In genomic region chr17:30808785-30809286, GRCh38 we compare ENCODE assay signal across 9 cellular contexts. TPM values are rescaled to one million over a fixed set of nuclear protein-coding genes. Genes with fewer than 3 reads are reported as not detected.
DNase-seq lines count a peak whose midpoint lies in the region; ATAC-seq and TF ChIP-seq lines count a peak whose summit lies in the region.
"Had no signal": no experiment of that assay in that cellular context is flagged by ENCODE, and none has a peak within 500 bp of the region (broad histone marks: within the 10 kb centered on the region; RNA-seq: fewer than 3 reads in every experiment).

No MANE protein-coding gene starts in this region.

- DNase-seq in activated T-helper 2 cell treated with anti-CD3 and anti-CD28 coated beads, Interferon-gamma antibody, Interleukin-2, Interleukin-4, amounts not matched to agents 10 μg/mL and 5 μg/mL and 100 μg/mL, durations not matched to agents 14 hours and 24 hours and 36 hours (ENCODE audit: low spot score), result peak; percentile 46
- DNase-seq in stimulated activated effector memory CD8-positive, alpha-beta T cell treated with anti-CD3 and anti-CD28 coated beads, Interleukin-12 subunit alpha, Interleukin-12 subunit beta, amount 100 ng/mL, for 72 hours (ENCODE audit: low spot score in 2 of 2), result no peak
- no peak for DNase-seq in NCI-H128 (lab: John Stamatoyannopoulos, UW; ENCODE audit: unreplicated experiment)
- DNase-seq in WERI-Rb-1, result no peak

- peak overlapping the region; percentile 82 for H3K4me2 ChIP-seq in BLaER1

- no peak for TF ChIP-seq CTCF in WERI-Rb-1 (IDR thresholded peaks at IDR 0.05; ENCODE audit: low read depth, low read length)

- H3K4me3 ChIP-seq in BLaER1 (peak overlapping the region; percentile 46), WERI-Rb-1 (ENCODE audit: low read depth, low read length) (no peak overlapping the region)

- peak overlapping the region; percentile 94 for H3K27ac Mint-ChIP-seq in activated T-helper 2 cell treated with anti-CD3 and anti-CD28 coated beads, Interferon-gamma antibody, Interleukin-2, Interleukin-4, amounts not matched to agents 10 μg/mL and 5 μg/mL and 100 μg/mL, durations not matched to agents 14 hours and 24 hours and 36 hours
- H3K27ac Mint-ChIP-seq in stimulated activated effector memory CD8-positive, alpha-beta T cell treated with anti-CD3 and anti-CD28 coated beads, Interleukin-12 subunit alpha, Interleukin-12 subunit beta, amount 100 ng/mL, for 72 hours, result peak overlapping the region; percentile 93

- H3K27ac ChIP-seq in BLaER1, result peak overlapping the region; percentile 85
- no peak overlapping the region for H3K27ac ChIP-seq in WERI-Rb-1

- H3K9me3 ChIP-seq in BLaER1 (0 out of 2 replicates have a peak, but pooled peaks cover under 1% of the 10 kb centered on the region), WERI-Rb-1 (ENCODE audit: severe bottlenecking) (no peaks in the 10 kb centered on the region)

- H3K9ac ChIP-seq in BLaER1, result peak overlapping the region; percentile 63

- ATAC-seq in GM19328 (IDR thresholded peaks at IDR 0.05; ENCODE audit: unreplicated experiment) (peak; percentile 73), HG03521 (IDR thresholded peaks at IDR 0.05; ENCODE audit: unreplicated experiment) (peak; percentile 71), HG02970 (IDR thresholded peaks at IDR 0.05; ENCODE audit: low FRiP score, unreplicated experiment) (no peak)
- ATAC-seq in stimulated activated effector memory CD8-positive, alpha-beta T cell treated with anti-CD3 and anti-CD28 coated beads, Interleukin-12 subunit alpha, Interleukin-12 subunit beta, amount 100 ng/mL, for 72 hours, result peak; percentile 83

- H3K36me3 Mint-ChIP-seq in activated T-helper 2 cell treated with anti-CD3 and anti-CD28 coated beads, Interferon-gamma antibody, Interleukin-2, Interleukin-4, amounts not matched to agents 10 μg/mL and 5 μg/mL and 100 μg/mL, durations not matched to agents 14 hours and 24 hours and 36 hours (ENCODE audit: low read depth), result peaks cover 32% of the 10 kb centered on the region
- peaks cover 52% of the 10 kb centered on the region for H3K36me3 Mint-ChIP-seq in stimulated activated effector memory CD8-positive, alpha-beta T cell treated with anti-CD3 and anti-CD28 coated beads, Interleukin-12 subunit alpha, Interleukin-12 subunit beta, amount 100 ng/mL, for 72 hours

- H3K4me1 Mint-ChIP-seq in activated T-helper 2 cell treated with anti-CD3 and anti-CD28 coated beads, Interferon-gamma antibody, Interleukin-2, Interleukin-4, amounts not matched to agents 10 μg/mL and 5 μg/mL and 100 μg/mL, durations not matched to agents 14 hours and 24 hours and 36 hours (ENCODE audit: low read depth), result peaks cover 47% of the 10 kb centered on the region
- H3K4me1 Mint-ChIP-seq in stimulated activated effector memory CD8-positive, alpha-beta T cell treated with anti-CD3 and anti-CD28 coated beads, Interleukin-12 subunit alpha, Interleukin-12 subunit beta, amount 100 ng/mL, for 72 hours, result peaks cover 47% of the 10 kb centered on the region
- H3K4me1 Mint-ChIP-seq: nephron had no signal

- peaks cover 69% of the 10 kb centered on the region for H3K4me1 ChIP-seq in BLaER1

- H3K27me3 ChIP-seq in BLaER1 (no peaks in the 10 kb centered on the region), WERI-Rb-1 (ENCODE audit: insufficient read depth, low read depth, severe bottlenecking) (no peaks in the 10 kb centered on the region)

- intact Hi-C loops in activated T-helper 2 cell treated with anti-CD3 and anti-CD28 coated beads, Interferon-gamma antibody, Interleukin-2, Interleukin-4, amounts not matched to agents 10 μg/mL and 5 μg/mL and 100 μg/mL, durations not matched to agents 14 hours and 24 hours and 36 hours (cut with micrococcal nuclease), result loop anchor here (1.0 kb wide), 2 partner anchors 11 to 15 kb away; partner anchors contain the start of gene CRLF3

- H4K20me1 ChIP-seq in BLaER1, result peaks cover 22% of the 10 kb centered on the region; the same call in 1 of the 2 replicates

- peak overlapping the region; percentile 79 for H3K4me3 Mint-ChIP-seq in activated T-helper 2 cell treated with anti-CD3 and anti-CD28 coated beads, Interferon-gamma antibody, Interleukin-2, Interleukin-4, amounts not matched to agents 10 μg/mL and 5 μg/mL and 100 μg/mL, durations not matched to agents 14 hours and 24 hours and 36 hours (ENCODE audit: low read depth)
- H3K4me3 Mint-ChIP-seq in stimulated activated effector memory CD8-positive, alpha-beta T cell treated with anti-CD3 and anti-CD28 coated beads, Interleukin-12 subunit alpha, Interleukin-12 subunit beta, amount 100 ng/mL, for 72 hours, result peak overlapping the region; percentile 68
- H3K4me3 Mint-ChIP-seq: nephron had no signal

- no peaks in the 10 kb centered on the region for H3K27me3 Mint-ChIP-seq in activated T-helper 2 cell treated with anti-CD3 and anti-CD28 coated beads, Interferon-gamma antibody, Interleukin-2, Interleukin-4, amounts not matched to agents 10 μg/mL and 5 μg/mL and 100 μg/mL, durations not matched to agents 14 hours and 24 hours and 36 hours (ENCODE audit: low read depth)

- peaks cover 17% of the 10 kb centered on the region for H3K36me3 ChIP-seq in BLaER1
- peaks cover 19% of the 10 kb centered on the region for H3K36me3 ChIP-seq in WERI-Rb-1

- no peaks in the 10 kb centered on the region for H3K9me3 Mint-ChIP-seq in activated T-helper 2 cell treated with anti-CD3 and anti-CD28 coated beads, Interferon-gamma antibody, Interleukin-2, Interleukin-4, amounts not matched to agents 10 μg/mL and 5 μg/mL and 100 μg/mL, durations not matched to agents 14 hours and 24 hours and 36 hours
- H3K9me3 Mint-ChIP-seq in stimulated activated effector memory CD8-positive, alpha-beta T cell treated with anti-CD3 and anti-CD28 coated beads, Interleukin-12 subunit alpha, Interleukin-12 subunit beta, amount 100 ng/mL, for 72 hours, result no peaks in the 10 kb centered on the region
- H3K9me3 Mint-ChIP-seq: nephron had no signal

RNA-seq across cellular contexts. Expression of gene CRLF3, which starts 15.7 kb away (rescaled TPM):
- 42.0 and 46.5 TPM in 2 replicates for total RNA-seq in activated T-helper 2 cell treated with anti-CD3 and anti-CD28 coated beads, Interferon-gamma antibody, Interleukin-2, Interleukin-4, amounts not matched to agents 10 μg/mL and 5 μg/mL and 100 μg/mL, durations not matched to agents 14 hours and 24 hours and 36 hours

RNA-seq across cellular contexts. Expression of gene ATAD5, which starts 22.9 kb away (rescaled TPM):
- total RNA-seq in activated T-helper 2 cell treated with anti-CD3 and anti-CD28 coated beads, Interferon-gamma antibody, Interleukin-2, Interleukin-4, amounts not matched to agents 10 μg/mL and 5 μg/mL and 100 μg/mL, durations not matched to agents 14 hours and 24 hours and 36 hours, result 24.6 and 26.8 TPM in 2 replicates
